Comparison of ENCODE assay signal across 14 cellular contexts in genomic region chr3:4359805-4360502, GRCh38. TPM values are rescaled to one million over a fixed set of nuclear protein-coding genes. Genes with fewer than 3 reads are reported as not detected.
DNase-seq lines count a peak whose midpoint lies in the region; ATAC-seq, FAIRE-seq and TF ChIP-seq lines count a peak whose summit lies in the region.
"Had no signal": no experiment of that assay in that cellular context is flagged by ENCODE, and none has a peak within 500 bp of the region (broad histone marks: within the 10 kb centered on the region; RNA-seq: fewer than 3 reads in every experiment).

No MANE protein-coding gene starts in this region.

- no peak overlapping the region for H3K27ac ChIP-seq in kidney (ENCODE audit: low read depth in 2 of 2, low read length in 2 of 2)
- peak overlapping the region in 2 of 4 donors; percentile 39 to 42 for H3K27ac ChIP-seq in pancreas

- peak; percentile 37 for DNase-seq in LHCN-M2 (ENCODE audit: low read depth)
- peak; percentile 10 for DNase-seq in bronchial epithelial cell (ENCODE audit: low read depth)
- DNase-seq in kidney, result no peak
- no peak for DNase-seq in pancreas
- DNase-seq in activated CD4-positive, alpha-beta T cell treated with anti-CD3 and anti-CD28 coated beads, Interleukin-2, amount 50 U/mL, for 1 hour, result no peak
- DNase-seq in SIG-M5 treated with dmso at 0.1 percent for 504 hours (lab: John Stamatoyannopoulos, UW; ENCODE audit: unreplicated experiment), result no peak
- DNase-seq: C1 segment of cervical spinal cord; Calu3; CD4-positive, alpha-beta T cell; DMS 273 treated with DMSO at 0.1 percent for 48 hours; H7 had no signal

- WGBS in pancreas, 2 donors, result 57 to 70% methylated on average over 12 of the region's 12 CpGs

- H3K27me3 ChIP-seq in bronchial epithelial cell (ENCODE audit: control insufficient read depth, insufficient read depth, low read length) (no peaks in the 10 kb centered on the region), pancreas (no peaks in the 10 kb centered on the region)

- intact Hi-C loops in kidney (cut with DNase I) (loop anchor here (10.0 kb wide), 1 partner anchor 275 kb away; no protein-coding TSS in a partner anchor), pancreas (cut with DNase I) (no loop called here)

- FAIRE-seq in bronchial epithelial cell (lab: Jason Lieb, UNC) (no peak), kidney (lab: Jason Lieb, UNC) (peak; percentile 15), pancreas (lab: Jason Lieb, UNC) (no peak)
- FAIRE-seq: A204.1 had no signal

- no peak overlapping the region for H3K4me3 ChIP-seq in bronchial epithelial cell (ENCODE audit: low read depth, low read length)
- H3K4me3 ChIP-seq in kidney (ENCODE audit: low read length in 2 of 2), result no peak overlapping the region
- no peak overlapping the region for H3K4me3 ChIP-seq in pancreas
- H3K4me3 ChIP-seq: GM23338 had no signal

- peaks cover 2% of the 10 kb centered on the region for H3K36me3 ChIP-seq in bronchial epithelial cell (ENCODE audit: control insufficient read depth, insufficient read depth, low read length)
- H3K36me3 ChIP-seq in kidney (ENCODE audit: control insufficient read depth in 1 of 2, insufficient read depth in 2 of 2, low read length in 2 of 2), result peaks cover 2 to 10% of the 10 kb centered on the region in 2 donors
- H3K36me3 ChIP-seq in pancreas, result no peaks in the 10 kb centered on the region

- H3K4me1 ChIP-seq in kidney (ENCODE audit: control insufficient read depth in 1 of 2, insufficient read depth in 1 of 2, low read depth in 1 of 2, low read length in 2 of 2) (peaks cover 11 to 18% of the 10 kb centered on the region in 2 donors), pancreas (peaks cover 18 to 29% (median 29%) of the 10 kb centered on the region in 3 donors)

- no peak for TF ChIP-seq CTCF in bronchial epithelial cell (IDR thresholded peaks at IDR 0.05; ENCODE audit: insufficient read depth, low read length, severe bottlenecking)
- TF ChIP-seq CTCF in kidney (IDR thresholded peaks at IDR 0.05; ENCODE audit: borderline replicate concordance, extremely low read depth, insufficient read depth), result no peak
- TF ChIP-seq CTCF in pancreas (IDR thresholded peaks at IDR 0.05), result no peak

- ATAC-seq in pancreas (peak in 3 of 4 donors; percentile 46 to 63 (median 54)), HG02571 (IDR thresholded peaks at IDR 0.05; ENCODE audit: unreplicated experiment) (no peak)
- ATAC-seq: GM23338 had no signal

- H3K9me3 ChIP-seq in kidney (ENCODE audit: control insufficient read depth in 1 of 2, low read length in 2 of 2) (no peaks in the 10 kb centered on the region), pancreas (no peaks in the 10 kb centered on the region)

- no peak overlapping the region for H3K9ac ChIP-seq in kidney (ENCODE audit: low read length in 2 of 2)

RNA-seq across cellular contexts. Expression of gene SETMAR, which starts 56.8 kb away (rescaled TPM):
- total RNA-seq in LHCN-M2 (2014; rRNA removed) (22.0 and 25.2 TPM in 2 replicates), bronchial epithelial cell (3.5 and 5.0 TPM in 2 replicates), kidney (16.0 TPM), pancreas (1 to 10 TPM; 4.1 to 9.9 (median 8.1) TPM)
- polyA plus RNA-seq in LHCN-M2 (2012), result 11.1 TPM
- polyA plus RNA-seq in kidney (ENCODE audit: insufficient read depth, low read depth, low replicate concordance) (21.4 TPM), pancreas (10 to 100 TPM in 1 of 2 donors, 1 to 10 TPM in 1; 9.7 to 11.7 TPM)

Comparison
In these comparisons a context has a peak if more than half of its experiments do, and no peak if none do; other contexts are left out.
1. DNase-seq: peak in LHCN-M2 (single experiment) and bronchial epithelial cell (single experiment); none in kidney (single experiment), pancreas (0 of 6), activated CD4-positive, alpha-beta T cell treated with anti-CD3 and anti-CD28 coated beads, Interleukin-2, amount 50 U/mL, for 1 hour (single experiment) and SIG-M5 treated with dmso at 0.1 percent for 504 hours (single experiment).